In genomic region chr20:63955281-63955845, GRCh38 we compare ENCODE assay signal across 8 cellular contexts. TPM values are rescaled to one million over a fixed set of nuclear protein-coding genes. Genes with fewer than 3 reads are reported as not detected.
DNase-seq lines count a peak whose midpoint lies in the region; ATAC-seq and TF ChIP-seq lines count a peak whose summit lies in the region.

No MANE protein-coding gene starts in this region.

- peak overlapping the region; percentile 85 for H3K4me3 Mint-ChIP-seq in T-helper 17 cell

- peak overlapping the region; percentile 96 for H3K4me3 ChIP-seq in GM12875 (ENCODE audit: low read depth, low read length)
- H3K4me3 ChIP-seq in colonic mucosa, result peak overlapping the region; percentile 96
- peak overlapping the region; percentile 94 to 100 for H3K4me3 ChIP-seq in left lung
- peak overlapping the region; percentile 80 to 88 for H3K4me3 ChIP-seq in stomach smooth muscle (ENCODE audit: low read length in 2 of 2)

- H3K27me3 ChIP-seq in colonic mucosa (no peaks in the 10 kb centered on the region), left lung (no peaks in the 10 kb centered on the region), stomach smooth muscle (ENCODE audit: control insufficient read depth in 1 of 2, insufficient read depth in 2 of 2, low read length in 2 of 2) (no peaks in the 10 kb centered on the region)

- H3K27ac Mint-ChIP-seq in T-helper 17 cell, result peak overlapping the region; percentile 92

- H3K9me3 ChIP-seq in T-helper 17 cell (ENCODE audit: control insufficient read depth, low read length, poor library complexity, severe bottlenecking) (no peaks in the 10 kb centered on the region), colonic mucosa (no peaks in the 10 kb centered on the region), left lung (no peaks in the 10 kb centered on the region), stomach smooth muscle (ENCODE audit: control insufficient read depth in 2 of 2, low read length in 2 of 2) (no peaks in the 10 kb centered on the region)

- no peaks in the 10 kb centered on the region for H3K36me3 Mint-ChIP-seq in T-helper 17 cell (ENCODE audit: low read depth)

- H3K4me1 Mint-ChIP-seq in T-helper 17 cell, result peaks cover 23% of the 10 kb centered on the region

- TF ChIP-seq CTCF in GM12875 (IDR thresholded peaks at IDR 0.05; ENCODE audit: borderline replicate concordance, insufficient read depth, low read depth, low read length), result peak; percentile 45
- peak; percentile 21 for TF ChIP-seq CTCF in colonic mucosa (IDR thresholded peaks at IDR 0.05)
- TF ChIP-seq CTCF in left lung (IDR thresholded peaks at IDR 0.05), result peak; percentile 16 to 25

- peak; percentile 38 for DNase-seq in ACHN
- DNase-seq in T-helper 17 cell, result peak; percentile 32 to 36 (median 36)
- no peak for DNase-seq in colonic mucosa
- DNase-seq in left lung, result no peak
- DNase-seq in NCI-H510A treated with DMSO at 0.1 percent for 48 hours (lab: John Stamatoyannopoulos, UW), result no peak

- ATAC-seq in HG03196 (IDR thresholded peaks at IDR 0.05; ENCODE audit: unreplicated experiment), result peak; percentile 33
- peak; percentile 3 for ATAC-seq in T-helper 17 cell
- ATAC-seq in left lung, result peak; percentile 50

- H3K4me1 ChIP-seq in colonic mucosa, result peaks cover 28% of the 10 kb centered on the region
- peaks cover 20 to 62% of the 10 kb centered on the region in 2 donors for H3K4me1 ChIP-seq in left lung
- peaks cover 57% of the 10 kb centered on the region for H3K4me1 ChIP-seq in stomach smooth muscle (ENCODE audit: control insufficient read depth, insufficient read depth, low read length)

- H3K36me3 ChIP-seq in colonic mucosa (no peaks in the 10 kb centered on the region), left lung (peaks cover 0 to 24% of the 10 kb centered on the region in 2 donors), stomach smooth muscle (ENCODE audit: control insufficient read depth in 2 of 2, insufficient read depth in 2 of 2, low read length in 2 of 2) (peaks cover 0 to 3% of the 10 kb centered on the region in 2 donors)

- H3K27ac ChIP-seq in colonic mucosa (peak overlapping the region; percentile 84), left lung (peak overlapping the region; percentile 72 to 84), stomach smooth muscle (ENCODE audit: low read length) (peak overlapping the region; percentile 83)

- in situ Hi-C loops in ACHN (cut with HindIII; ENCODE audit: low pct_ligation_motif_present, low pct_unique_long_range_greater_than_20kb, low sequenced_read_pairs), result no loop called here

- intact Hi-C loops in colonic mucosa (cut with DNase I) (no loop called here), left lung (cut with DNase I) (no loop called here)

- no peaks in the 10 kb centered on the region for H3K27me3 Mint-ChIP-seq in T-helper 17 cell

- peak overlapping the region; percentile 87 to 100 for H3K9ac ChIP-seq in colonic mucosa (ENCODE audit: low read depth in 2 of 2, low read length in 2 of 2)
- peak overlapping the region; percentile 85 for H3K9ac ChIP-seq in stomach smooth muscle (ENCODE audit: low read length in 2 of 2)

RNA-seq across cellular contexts. Expression of gene UCKL1, which starts 0.9 kb away (rescaled TPM):
- 10 to 100 TPM; 41.6 to 42.5 TPM for total RNA-seq in T-helper 17 cell
- 10 to 100 TPM; 33.6 to 49.5 TPM for total RNA-seq in colonic mucosa
- total RNA-seq in left lung, result 10 to 100 TPM; 26.7 to 31.6 TPM

RNA-seq across cellular contexts. Expression of gene ZNF512B, which starts 14.4 kb away (rescaled TPM):
- total RNA-seq in T-helper 17 cell, result 10 to 100 TPM; 17.9 to 18.8 TPM
- total RNA-seq in colonic mucosa, result 1 to 10 TPM; 1.9 TPM
- total RNA-seq in left lung, result 10 to 100 TPM; 16.4 to 16.9 TPM

RNA-seq across cellular contexts. Expression of gene SAMD10, which starts 24.1 kb away (rescaled TPM):
- total RNA-seq in T-helper 17 cell (10 to 100 TPM; 17.2 to 20.2 TPM), colonic mucosa (1 to 10 TPM; 6.1 to 6.4 TPM), left lung (1 to 10 TPM; 4.6 to 6.0 TPM)

RNA-seq across cellular contexts. Expression of gene PRPF6, which starts 25.6 kb away (rescaled TPM):
- total RNA-seq in T-helper 17 cell (10 to 100 TPM; 63.8 to 64.9 TPM), colonic mucosa (10 to 100 TPM; 53.0 to 68.6 TPM), left lung (10 to 100 TPM; 49.8 to 53.7 TPM)

Comparison
In these comparisons a context has a peak if more than half of its experiments do, and no peak if none do; other contexts are left out.
1. DNase-seq: peak in ACHN (single experiment) and T-helper 17 cell (3 of 3); none in colonic mucosa (single experiment), left lung (0 of 2) and NCI-H510A treated with DMSO at 0.1 percent for 48 hours (single experiment).
2. RNA of gene ZNF512B, which starts 14.4 kb away (total RNA-seq): 17.9 to 18.8 TPM in T-helper 17 cell and 16.4 to 16.9 TPM in left lung; 1.9 TPM in colonic mucosa; every median in the first group is over 4 times any median in the second.
3. Peak in every context shown above with its lines, with median percentiles within 50 percentile points of each other: H3K4me3 ChIP-seq, CTCF ChIP-seq, ATAC-seq and H3K27ac ChIP-seq.